Comparison of ENCODE assay signal across 8 cellular contexts in genomic region chr4:78644744-78645330, GRCh38.
DNase-seq lines count a peak whose midpoint lies in the region; ATAC-seq and TF ChIP-seq lines count a peak whose summit lies in the region.

No MANE protein-coding gene starts in this region.

- H3K9me3 Mint-ChIP-seq in central memory CD8-positive, alpha-beta T cell, result no peaks in the 10 kb centered on the region

- H3K4me3 Mint-ChIP-seq in central memory CD8-positive, alpha-beta T cell, result no peak overlapping the region

- DNase-seq in GM06990 (ENCODE audit: extremely low read depth, insufficient read length) (no peak), HT1080 (ENCODE audit: low read depth) (peak; percentile 77), T-helper 1 cell (peak in 3 of 5 donors; percentile 14 to 72 (median 20)), left colon (peak; percentile 63 to 64), NCI-H1694 (lab: John Stamatoyannopoulos, UW) (no peak)
- peak in 1 of 2 donors; percentile 15 for DNase-seq in central memory CD8-positive, alpha-beta T cell (ENCODE audit: low spot score in 2 of 2)
- peak; percentile 3 to 9 (median 7) for DNase-seq in stimulated activated CD4-positive, alpha-beta T cell treated with anti-CD3 and anti-CD28 coated beads, TNF-alpha, amount 100 ng/mL, for 1 hour (ENCODE audit: low read depth in 3 of 3, low spot score in 1 of 3)

- no peaks in the 10 kb centered on the region for H3K4me1 Mint-ChIP-seq in central memory CD8-positive, alpha-beta T cell

- intact Hi-C loops in left colon (cut with DNase I, micrococcal nuclease), result loop anchor here in 1 of 2 donors (5.0 kb wide), 1 partner anchor 132 kb away; the partner anchor contains the start of gene BMP2K

- no peaks in the 10 kb centered on the region for H3K36me3 Mint-ChIP-seq in central memory CD8-positive, alpha-beta T cell (ENCODE audit: insufficient read depth)

- no peak overlapping the region for H3K27ac Mint-ChIP-seq in central memory CD8-positive, alpha-beta T cell (ENCODE audit: low read depth)

- TF ChIP-seq CTCF in GM06990 (IDR thresholded peaks at IDR 0.05; ENCODE audit: insufficient read depth, low read length, poor library complexity, severe bottlenecking), result peak; percentile 78

- H3K36me3 ChIP-seq in GM06990 (ENCODE audit: control insufficient read depth, insufficient read depth, low read length), result no peaks in the 10 kb centered on the region

- peak; percentile 91 for ATAC-seq in GM21528 (IDR thresholded peaks at IDR 0.05; ENCODE audit: low FRiP score, unreplicated experiment)
- peak; percentile 83 for ATAC-seq in central memory CD8-positive, alpha-beta T cell (replicated peaks; ENCODE audit: extremely low read depth, poor library complexity, severe bottlenecking)
- peak; percentile 77 for ATAC-seq in left colon

- no peak overlapping the region for H3K4me3 ChIP-seq in GM06990 (replicated peaks; ENCODE audit: low read depth, low read length)

- no peaks in the 10 kb centered on the region for H3K27me3 ChIP-seq in GM06990 (replicated peaks; ENCODE audit: control insufficient read depth, insufficient read depth, low read length)

- peaks cover 14% of the 10 kb centered on the region for H3K27me3 Mint-ChIP-seq in central memory CD8-positive, alpha-beta T cell

Comparison
In these comparisons a context has a peak if more than half of its experiments do, and no peak if none do; other contexts are left out.
1. DNase-seq: peak in HT1080 (single experiment), T-helper 1 cell (3 of 5), left colon (2 of 2) and stimulated activated CD4-positive, alpha-beta T cell treated with anti-CD3 and anti-CD28 coated beads, TNF-alpha, amount 100 ng/mL, for 1 hour (3 of 3); none in GM06990 (single experiment) and NCI-H1694 (single experiment).
2. Peak in every context shown above with its lines, with median percentiles within 50 percentile points of each other: ATAC-seq.